In the genomic region with DNA sequence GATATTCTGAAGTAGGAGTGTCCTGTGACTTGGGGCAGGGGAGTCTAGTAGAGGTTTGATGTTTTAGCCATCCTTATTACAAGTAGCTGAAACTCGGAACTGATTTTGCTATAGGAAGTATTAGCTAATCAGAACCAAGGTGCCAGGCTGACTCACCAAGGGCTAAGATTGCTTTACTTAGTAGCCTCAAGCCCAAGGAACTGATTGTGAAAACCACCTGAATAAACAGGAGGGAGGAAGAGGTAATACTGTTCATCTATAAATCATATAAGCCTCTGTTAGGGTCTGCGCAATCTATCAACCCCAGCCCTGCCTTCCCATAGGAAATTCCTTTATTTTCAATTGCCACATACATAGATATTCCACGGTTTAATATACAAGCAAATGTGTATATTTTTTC, we compare ENCODE assay signal across 8 cellular contexts. TPM values are rescaled to one million over a fixed set of nuclear protein-coding genes. Genes with fewer than 3 reads are reported as not detected.
DNase-seq lines count a peak whose midpoint lies in the region; ATAC-seq, FAIRE-seq and TF ChIP-seq lines count a peak whose summit lies in the region.

No MANE protein-coding gene starts in this region.

- H3K36me3 ChIP-seq in OCI-LY1 (ENCODE audit: insufficient read depth, low read length), result peaks cover 91% of the 10 kb centered on the region
- H3K36me3 ChIP-seq in pancreas, result peaks cover 9 to 62% (median 23%) of the 10 kb centered on the region in 3 donors

- ATAC-seq in pancreas, result peak; percentile 52 to 77 (median 69)
- ATAC-seq in HG02884 (IDR thresholded peaks at IDR 0.05; ENCODE audit: unreplicated experiment), result no peak

- H3K27me3 ChIP-seq in OCI-LY1 (ENCODE audit: insufficient read depth, low read length) (no peaks in the 10 kb centered on the region), dorsolateral prefrontal cortex (no peaks in the 10 kb centered on the region), pancreas (no peaks in the 10 kb centered on the region)

- H3F3A ChIP-seq in OCI-LY1 (ENCODE audit: insufficient read depth, low read length), result peaks cover 14% of the 10 kb centered on the region; the same call in 1 of the 2 replicates

- no peaks in the 10 kb centered on the region for H3K9me2 ChIP-seq in OCI-LY1 (ENCODE audit: low read depth, low read length)

- H3K27ac ChIP-seq in OCI-LY1 (ENCODE audit: low read depth, low read length, poor library complexity, severe bottlenecking) (peak overlapping the region; percentile 98), dorsolateral prefrontal cortex (peak overlapping the region in 57 of 59 donors; percentile 17 to 89 (median 73)), pancreas (peak overlapping the region; percentile 49 to 77 (median 64))

- peak overlapping the region; percentile 87 for H3K4me2 ChIP-seq in OCI-LY1 (ENCODE audit: low read length)

- H3K4me3 ChIP-seq in OCI-LY1 (ENCODE audit: low read depth, low read length, poor library complexity, severe bottlenecking) (peak overlapping the region; percentile 56), dorsolateral prefrontal cortex (peak overlapping the region in 30 of 59 donors; percentile 12 to 58 (median 40)), pancreas (peak overlapping the region in 1 of 4 donors; percentile 20)

- no peak for TF ChIP-seq CTCF in OCI-LY1 (IDR thresholded peaks at IDR 0.05; ENCODE audit: low read length)
- TF ChIP-seq CTCF in dorsolateral prefrontal cortex (IDR thresholded peaks at IDR 0.05 in 54 of 56, conservative IDR thresholded peaks at IDR 0.05 in 2 of 56; ENCODE audit: low read depth in 1 of 56, partially characterized antibody in 56 of 56), result no peak
- no peak for TF ChIP-seq CTCF in pancreas (IDR thresholded peaks at IDR 0.05)

- DNase-seq in GF-D8 (lab: John Stamatoyannopoulos, UW) (peak; percentile 22), dorsolateral prefrontal cortex (no peak), pancreas (peak in 1 of 6 donors; percentile 31), posterior vena cava (ENCODE audit: low spot score) (no peak), mucosa of gallbladder (ENCODE audit: low spot score) (no peak), NCI-H2029 (lab: John Stamatoyannopoulos, UW) (no peak)

- no peaks in the 10 kb centered on the region for H4K20me1 ChIP-seq in OCI-LY1 (ENCODE audit: insufficient read depth, low read length)

- H3K4me1 ChIP-seq in OCI-LY1 (ENCODE audit: insufficient read depth, low read length, severe bottlenecking) (peaks cover 42% of the 10 kb centered on the region), pancreas (peaks cover 24 to 32% (median 26%) of the 10 kb centered on the region in 3 donors)

- H3K79me2 ChIP-seq in OCI-LY1 (ENCODE audit: insufficient read depth, low read length), result 0 out of 2 replicates have a peak, but pooled peaks cover 5% of the 10 kb centered on the region

- no peaks in the 10 kb centered on the region for H3K9me3 ChIP-seq in OCI-LY1 (ENCODE audit: low read length)
- H3K9me3 ChIP-seq in pancreas, result no peaks in the 10 kb centered on the region

- 25 to 32% methylated on average over 3 of the region's 3 CpGs for WGBS in pancreas, 2 donors

- no peak for FAIRE-seq in pancreas (lab: Jason Lieb, UNC)

- intact Hi-C loops in dorsolateral prefrontal cortex (cut with DNase I), result no loop called here
- intact Hi-C loops in pancreas (cut with DNase I), result no loop called here
- intact Hi-C loops in posterior vena cava (cut with DNase I), result no loop called here

- H3K9ac ChIP-seq in OCI-LY1 (ENCODE audit: low read length), result peak overlapping the region; percentile 73

- no peak overlapping the region for H2AFZ ChIP-seq in OCI-LY1 (ENCODE audit: low read length)

RNA-seq across cellular contexts. Expression of gene GNAS, which starts 54.4 kb away (rescaled TPM):
- total RNA-seq in dorsolateral prefrontal cortex, result 1,000 to 10,000 TPM in 119 of 120 experiments, 100 to 1,000 TPM in 1; 843 to 2,758 (median 1,845) TPM
- total RNA-seq in pancreas, result 100 to 1,000 TPM; 349 to 850 (median 535) TPM
- polyA plus RNA-seq in pancreas, result 1,000 to 10,000 TPM; 1,207 to 2,220 TPM
- total RNA-seq in posterior vena cava, result 100 to 1,000 TPM; 651 to 700 TPM
- total RNA-seq in mucosa of gallbladder, result 801 TPM

RNA-seq across cellular contexts. Expression of gene GNAS-AS1, which starts 56.2 kb away (rescaled TPM):
- total RNA-seq in dorsolateral prefrontal cortex, result 1 to 10 TPM in 36 of 120 experiments, under 1 TPM in 76, not detected in 8; 0.19 to 2.7 (median 0.78) TPM
- total RNA-seq in pancreas, result under 1 TPM; 0.47 to 0.84 (median 0.53) TPM
- polyA plus RNA-seq in pancreas, result 1 to 10 TPM in 1 of 2 donors, under 1 TPM in 1; 0.68 to 2.8 TPM
- not detected for total RNA-seq in posterior vena cava
- 1.6 TPM for total RNA-seq in mucosa of gallbladder
